24 cellular contexts compared by ENCODE assay signal in genomic region chr14:53967606-53968005, GRCh38.
"Had no signal": no experiment of that assay in that cellular context is flagged by ENCODE, and none has a peak within 500 bp of the region (broad histone marks: within the 10 kb centered on the region; RNA-seq: fewer than 3 reads in every experiment).

No MANE protein-coding gene starts in this region.

- DNase-seq: activated B cell treated with CpG ODN at 0.5 μM for 24 hours; activated CD4-positive, alpha-beta T cell treated with anti-CD3 and anti-CD28 coated beads for 36 hours; activated CD4-positive, alpha-beta T cell treated with anti-CD3 and anti-CD28 coated beads, Interleukin-2, amount 50 U/mL, for 4 hours; activated CD8-positive, alpha-beta memory T cell treated with anti-CD3 and anti-CD28 coated beads, Interleukin-2, amount 50 U/mL, for 48 hours; activated naive CD4-positive, alpha-beta T cell; activated T-cell treated with anti-CD3 and anti-CD28 coated beads, Interleukin-2, amount 50 U/mL, for 4 hours; cerebellar nuclear complex; endodermal cell; esophagus squamous epithelium; head of caudate nucleus; islet precursor cell; left colon; ovary; stimulated activated CD4-positive, alpha-beta T cell treated with anti-CD3 and anti-CD28 coated beads, Interleukin-4, amount 100 ng/mL, for 4 hours; stimulated activated naive CD8-positive, alpha-beta T cell treated with anti-CD3 and anti-CD28 coated beads, Interleukin-15, amount 100 ng/mL, for 72 hours; T1000 had no signal

- H3K4me3 ChIP-seq: adrenal gland, coronary artery, esophagus squamous epithelium, gastroesophageal sphincter, ovary, prostate gland, tibial nerve had no signal

- ATAC-seq: activated CD4-positive, alpha-beta T cell treated with anti-CD3 and anti-CD28 coated beads for 36 hours; activated T-cell treated with anti-CD3 and anti-CD28 coated beads, Interleukin-2, amount 50 U/mL, for 4 hours; gastroesophageal sphincter; left colon; stimulated activated naive CD8-positive, alpha-beta T cell treated with anti-CD3 and anti-CD28 coated beads, Interleukin-15, amount 100 ng/mL, for 72 hours had no signal

- H3K27me3 ChIP-seq: adrenal gland, ovary had no signal

- H3K9me3 ChIP-seq: adrenal gland, esophagus squamous epithelium, gastroesophageal sphincter, neutrophil, ovary, prostate gland, tibial nerve had no signal

- FAIRE-seq: astrocyte, bronchial epithelial cell had no signal

- H3K27ac ChIP-seq: adrenal gland, coronary artery, esophagus squamous epithelium, gastroesophageal sphincter, neutrophil, ovary, prostate gland, tibial nerve had no signal

- H3K4me1 ChIP-seq: prostate gland had no signal

- H3K36me3 ChIP-seq: adrenal gland, esophagus squamous epithelium, gastroesophageal sphincter, neutrophil, ovary, prostate gland, tibial nerve had no signal
